Comparison of ENCODE assay signal across 17 cellular contexts in the genomic region with DNA sequence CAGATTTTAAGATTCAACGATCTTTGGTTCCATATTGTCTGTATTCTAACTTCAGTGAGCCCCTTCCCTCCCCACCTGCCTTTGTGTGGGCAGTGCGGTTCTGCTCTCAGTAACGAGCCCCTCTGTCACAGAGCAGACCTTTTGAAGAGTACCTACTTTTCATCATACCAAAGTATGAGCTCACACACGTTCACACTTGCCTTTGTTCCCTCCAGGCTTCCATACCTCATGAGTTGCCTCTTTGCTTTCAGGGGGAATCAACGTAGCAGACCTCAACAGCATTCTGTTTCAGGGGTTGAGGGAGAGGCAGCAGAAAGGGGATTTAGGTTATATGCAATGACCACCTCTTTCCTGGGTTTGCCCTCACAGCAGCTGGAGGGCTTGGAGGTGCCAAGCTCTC.
"Had no signal": no experiment of that assay in that cellular context is flagged by ENCODE, and none has a peak within 500 bp of the region (broad histone marks: within the 10 kb centered on the region; RNA-seq: fewer than 3 reads in every experiment).

No MANE protein-coding gene starts in this region.

- H3K36me3 ChIP-seq: heart left ventricle, pancreas, tibial nerve, upper lobe of right lung had no signal

- H3K27ac ChIP-seq: heart left ventricle, pancreas, tibial nerve, upper lobe of right lung had no signal

- DNase-seq: cerebellar nuclear complex; erythroblast; foreskin melanocyte; heart left ventricle; hippocampal formation; mammary epithelial cell; natural killer cell; occipital lobe; pancreas; right cardiac atrium; small intestine; stimulated activated CD4-positive, alpha-beta T cell treated with anti-CD3 and anti-CD28 coated beads, Interleukin-2, amount 100 ng/mL, for 48 hours; stimulated activated naive CD8-positive, alpha-beta T cell treated with anti-CD3 and anti-CD28 coated beads, Interleukin-15, Interleukin-2, amounts not matched to agents 100 U/mL and 50 U/mL, for 24 hours; upper lobe of right lung had no signal

- H3K4me1 ChIP-seq: heart left ventricle, pancreas, tibial nerve, upper lobe of right lung had no signal

- FAIRE-seq: colon, islet of Langerhans, pancreas, small intestine had no signal

- H3K27me3 ChIP-seq: heart left ventricle, pancreas, tibial nerve, upper lobe of right lung had no signal

- H3K4me3 ChIP-seq: heart left ventricle, pancreas, tibial nerve, upper lobe of right lung had no signal

- H3K9me3 ChIP-seq: heart left ventricle, pancreas, tibial nerve, upper lobe of right lung had no signal
